In the genomic region with DNA sequence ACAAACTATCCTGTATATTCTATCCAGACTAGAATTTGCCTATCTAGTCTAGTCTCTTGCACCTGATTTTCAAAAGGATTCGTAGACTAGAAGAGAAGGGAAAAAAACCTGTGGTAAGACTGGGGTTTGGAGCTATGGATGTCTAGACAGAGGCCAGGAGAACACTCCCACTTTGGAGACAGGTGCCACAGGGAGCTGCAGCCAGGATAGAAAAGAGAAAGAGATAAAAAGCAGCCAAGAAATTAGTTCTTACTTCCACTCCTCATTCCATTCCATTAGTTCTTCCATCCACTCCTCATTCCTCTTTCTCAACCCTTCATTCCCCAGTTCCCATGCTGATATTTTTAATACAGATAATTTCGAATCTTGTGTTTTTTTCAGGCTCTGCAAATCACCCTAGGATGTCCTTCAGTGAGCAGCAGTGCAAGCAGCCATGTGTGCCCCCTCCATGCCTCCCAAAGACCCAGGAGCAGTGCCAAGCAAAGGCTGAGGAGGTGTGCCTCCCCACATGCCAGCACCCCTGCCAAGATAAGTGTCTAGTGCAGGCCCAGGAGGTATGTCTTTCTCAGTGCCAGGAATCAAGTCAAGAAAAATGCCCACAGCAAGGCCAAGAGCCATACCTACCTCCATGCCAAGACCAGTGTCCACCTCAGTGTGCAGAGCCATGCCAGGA, we compare ENCODE assay signal across 8 cellular contexts. TPM values are rescaled to one million over a fixed set of nuclear protein-coding genes. Genes with fewer than 3 reads are reported as not detected.
"Had no signal": no experiment of that assay in that cellular context is flagged by ENCODE, and none has a peak within 500 bp of the region (broad histone marks: within the 10 kb centered on the region; RNA-seq: fewer than 3 reads in every experiment).

No MANE protein-coding gene starts in this region.

- H3K9ac ChIP-seq: GM23248 had no signal

- DNase-seq: GOT3, H9, HCEC 1CT, IMR-90 had no signal

- H2AFZ ChIP-seq: GM23248 had no signal

- FAIRE-seq: HTR-8/SVneo had no signal

- H3K4me3 ChIP-seq: GM23248 had no signal

- H3K27ac ChIP-seq: GM23248 had no signal

RNA-seq across cellular contexts. Expression of gene PRR9, which starts 0.5 kb away (rescaled TPM):
- total RNA-seq: GM23248, H4, H9, HT-29, IMR-90 had no signal
- polyA plus RNA-seq: IMR-90 had no signal

RNA-seq across cellular contexts. Expression of gene LELP1, which starts 14.7 kb away (rescaled TPM):
- total RNA-seq: GM23248, H4, H9, HT-29, IMR-90 had no signal
- polyA plus RNA-seq: GM23248, IMR-90 had no signal

RNA-seq across cellular contexts. Expression of gene LORICRIN, which starts 41.6 kb away (rescaled TPM):
- total RNA-seq: GM23248, H4, H9, HT-29, IMR-90 had no signal
- polyA plus RNA-seq: GM23248, IMR-90 had no signal
